ENCODE assay signal across 1 cellular context in the genomic region with DNA sequence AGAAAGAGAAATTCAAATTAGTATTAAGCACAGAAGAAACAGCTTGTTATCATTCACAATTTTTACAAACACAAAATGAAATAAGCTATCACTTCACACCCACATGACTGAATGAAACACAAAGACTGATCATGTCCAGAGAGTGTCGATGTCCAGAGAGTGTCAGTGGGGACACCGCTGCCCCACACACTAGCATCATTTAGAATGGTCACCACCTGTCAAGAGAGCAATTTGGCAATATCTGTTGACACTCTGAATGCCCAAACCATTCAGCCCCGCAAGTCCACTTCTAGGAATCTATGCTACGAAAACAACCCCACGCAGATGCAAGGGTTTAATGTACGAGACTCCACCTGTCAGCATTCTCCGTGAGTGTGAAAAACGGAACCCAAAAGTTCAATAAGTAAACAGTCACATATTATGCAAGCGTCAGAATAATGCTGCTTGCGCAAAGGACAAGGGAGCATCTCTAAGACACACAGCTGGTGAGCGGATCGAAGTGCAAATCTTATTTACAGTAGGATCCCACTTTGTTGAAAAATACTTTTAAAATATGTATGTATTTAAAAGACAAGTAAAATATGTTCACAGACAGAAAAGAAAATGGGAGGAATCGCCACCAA.
TF ChIP-seq lines count a peak whose summit lies in the region.
"Not testable (repeated sequence)": the region's sequence is repeated elsewhere in the genome, so short reads cannot be mapped to it uniquely, and the experiment has no call there.

No MANE protein-coding gene starts in this region.

TF ChIP-seq in HepG2, 621 proteins besides CTCF, POLR2A, EP300 and RAD21 (continued from another document):
- TF ChIP-seq, protein P1, sequence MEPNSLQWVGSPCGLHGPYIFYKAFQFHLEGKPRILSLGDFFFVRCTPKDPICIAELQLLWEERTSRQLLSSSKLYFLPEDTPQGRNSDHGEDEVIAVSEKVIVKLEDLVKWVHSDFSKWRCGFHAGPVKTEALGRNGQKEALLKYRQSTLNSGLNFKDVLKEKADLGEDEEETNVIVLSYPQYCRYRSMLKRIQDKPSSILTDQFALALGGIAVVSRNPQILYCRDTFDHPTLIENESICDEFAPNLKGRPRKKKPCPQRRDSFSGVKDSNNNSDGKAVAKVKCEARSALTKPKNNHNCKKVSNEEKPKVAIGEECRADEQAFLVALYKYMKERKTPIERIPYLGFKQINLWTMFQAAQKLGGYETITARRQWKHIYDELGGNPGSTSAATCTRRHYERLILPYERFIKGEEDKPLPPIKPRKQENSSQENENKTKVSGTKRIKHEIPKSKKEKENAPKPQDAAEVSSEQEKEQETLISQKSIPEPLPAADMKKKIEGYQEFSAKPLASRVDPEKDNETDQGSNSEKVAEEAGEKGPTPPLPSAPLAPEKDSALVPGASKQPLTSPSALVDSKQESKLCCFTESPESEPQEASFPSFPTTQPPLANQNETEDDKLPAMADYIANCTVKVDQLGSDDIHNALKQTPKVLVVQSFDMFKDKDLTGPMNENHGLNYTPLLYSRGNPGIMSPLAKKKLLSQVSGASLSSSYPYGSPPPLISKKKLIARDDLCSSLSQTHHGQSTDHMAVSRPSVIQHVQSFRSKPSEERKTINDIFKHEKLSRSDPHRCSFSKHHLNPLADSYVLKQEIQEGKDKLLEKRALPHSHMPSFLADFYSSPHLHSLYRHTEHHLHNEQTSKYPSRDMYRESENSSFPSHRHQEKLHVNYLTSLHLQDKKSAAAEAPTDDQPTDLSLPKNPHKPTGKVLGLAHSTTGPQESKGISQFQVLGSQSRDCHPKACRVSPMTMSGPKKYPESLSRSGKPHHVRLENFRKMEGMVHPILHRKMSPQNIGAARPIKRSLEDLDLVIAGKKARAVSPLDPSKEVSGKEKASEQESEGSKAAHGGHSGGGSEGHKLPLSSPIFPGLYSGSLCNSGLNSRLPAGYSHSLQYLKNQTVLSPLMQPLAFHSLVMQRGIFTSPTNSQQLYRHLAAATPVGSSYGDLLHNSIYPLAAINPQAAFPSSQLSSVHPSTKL (CRISPR knock-in tag; IDR thresholded peaks at IDR 0.05): peak; percentile 75
- peak; percentile 41; the same call in 1 of the 2 replicates for TF ChIP-seq SOX13 (IDR thresholded peaks at IDR 0.05)
- TF ChIP-seq SOX13 (CRISPR knock-in tag; conservative IDR thresholded peaks at IDR 0.05 in 1 of 2, IDR thresholded peaks at IDR 0.05 in 1 of 2): peak in 1 of 2 experiments; percentile 80; a peak in 2 of 4 replicates
- peak; percentile 35; the same call in 1 of the 2 replicates for TF ChIP-seq HDAC1 (CRISPR knock-in tag; IDR thresholded peaks at IDR 0.05)
- not testable (repeated sequence) for TF ChIP-seq FOXP1 (IDR thresholded peaks at IDR 0.05); HNF4G (CRISPR knock-in tag; IDR thresholded peaks at IDR 0.05; ENCODE audit: borderline replicate concordance, low read depth); FOXA1 (IDR thresholded peaks at IDR 0.05); CREM (CRISPR knock-in tag; IDR thresholded peaks at IDR 0.05); LCORL (IDR thresholded peaks at IDR 0.05); SOX6 (IDR thresholded peaks at IDR 0.05)
- peak; percentile 83; the same call in 1 of the 2 replicates for TF ChIP-seq FOXP1 (CRISPR knock-in tag; IDR thresholded peaks at IDR 0.05)
- TF ChIP-seq FOSL2 (CRISPR knock-in tag; IDR thresholded peaks at IDR 0.05): peak; percentile 37; the same call in 1 of the 2 replicates
- peak; percentile 36; the same call in 1 of the 2 replicates for TF ChIP-seq HNF4G (IDR thresholded peaks at IDR 0.05; ENCODE audit: borderline replicate concordance, low read depth, low read length)
- 0 out of 2 replicates have a peak, but pooled peaks have one; percentile 32 for TF ChIP-seq HMG20A (CRISPR knock-in tag; IDR thresholded peaks at IDR 0.05; ENCODE audit: borderline replicate concordance)
- TF ChIP-seq, protein P2, sequence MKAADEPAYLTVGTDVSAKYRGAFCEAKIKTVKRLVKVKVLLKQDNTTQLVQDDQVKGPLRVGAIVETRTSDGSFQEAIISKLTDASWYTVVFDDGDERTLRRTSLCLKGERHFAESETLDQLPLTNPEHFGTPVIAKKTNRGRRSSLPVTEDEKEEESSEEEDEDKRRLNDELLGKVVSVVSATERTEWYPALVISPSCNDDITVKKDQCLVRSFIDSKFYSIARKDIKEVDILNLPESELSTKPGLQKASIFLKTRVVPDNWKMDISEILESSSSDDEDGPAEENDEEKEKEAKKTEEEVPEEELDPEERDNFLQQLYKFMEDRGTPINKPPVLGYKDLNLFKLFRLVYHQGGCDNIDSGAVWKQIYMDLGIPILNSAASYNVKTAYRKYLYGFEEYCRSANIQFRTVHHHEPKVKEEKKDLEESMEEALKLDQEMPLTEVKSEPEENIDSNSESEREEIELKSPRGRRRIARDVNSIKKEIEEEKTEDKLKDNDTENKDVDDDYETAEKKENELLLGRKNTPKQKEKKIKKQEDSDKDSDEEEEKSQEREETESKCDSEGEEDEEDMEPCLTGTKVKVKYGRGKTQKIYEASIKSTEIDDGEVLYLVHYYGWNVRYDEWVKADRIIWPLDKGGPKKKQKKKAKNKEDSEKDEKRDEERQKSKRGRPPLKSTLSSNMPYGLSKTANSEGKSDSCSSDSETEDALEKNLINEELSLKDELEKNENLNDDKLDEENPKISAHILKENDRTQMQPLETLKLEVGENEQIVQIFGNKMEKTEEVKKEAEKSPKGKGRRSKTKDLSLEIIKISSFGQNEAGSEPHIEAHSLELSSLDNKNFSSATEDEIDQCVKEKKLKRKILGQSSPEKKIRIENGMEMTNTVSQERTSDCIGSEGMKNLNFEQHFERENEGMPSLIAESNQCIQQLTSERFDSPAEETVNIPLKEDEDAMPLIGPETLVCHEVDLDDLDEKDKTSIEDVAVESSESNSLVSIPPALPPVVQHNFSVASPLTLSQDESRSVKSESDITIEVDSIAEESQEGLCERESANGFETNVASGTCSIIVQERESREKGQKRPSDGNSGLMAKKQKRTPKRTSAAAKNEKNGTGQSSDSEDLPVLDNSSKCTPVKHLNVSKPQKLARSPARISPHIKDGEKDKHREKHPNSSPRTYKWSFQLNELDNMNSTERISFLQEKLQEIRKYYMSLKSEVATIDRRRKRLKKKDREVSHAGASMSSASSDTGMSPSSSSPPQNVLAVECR (CRISPR knock-in tag; IDR thresholded peaks at IDR 0.05; ENCODE audit: borderline replicate concordance): peak; percentile 16; the same call in 1 of the 2 replicates
- TF ChIP-seq FOXO1 (CRISPR knock-in tag; IDR thresholded peaks at IDR 0.05): peak; percentile 48; the same call in 1 of the 2 replicates
- TF ChIP-seq TEAD3 (CRISPR knock-in tag; optimal IDR thresholded peaks at IDR 0.05; ENCODE audit: borderline replicate concordance): peak; percentile 26
- TF ChIP-seq SAP130 (CRISPR knock-in tag; IDR thresholded peaks at IDR 0.05; ENCODE audit: low read depth): peak; percentile 49; the same call in 1 of the 2 replicates
- TF ChIP-seq ZNF644 (CRISPR knock-in tag; IDR thresholded peaks at IDR 0.05; ENCODE audit: low read depth): 0 out of 2 replicates have a peak, but pooled peaks have one; percentile 21
- TF ChIP-seq BCL6 (CRISPR knock-in tag; IDR thresholded peaks at IDR 0.05): peak; percentile 91
- peak; percentile 77 for TF ChIP-seq GATAD2A (CRISPR knock-in tag; IDR thresholded peaks at IDR 0.05)
- peak; percentile 86 for TF ChIP-seq CEBPG (CRISPR knock-in tag; IDR thresholded peaks at IDR 0.05)
- TF ChIP-seq, protein P3, sequence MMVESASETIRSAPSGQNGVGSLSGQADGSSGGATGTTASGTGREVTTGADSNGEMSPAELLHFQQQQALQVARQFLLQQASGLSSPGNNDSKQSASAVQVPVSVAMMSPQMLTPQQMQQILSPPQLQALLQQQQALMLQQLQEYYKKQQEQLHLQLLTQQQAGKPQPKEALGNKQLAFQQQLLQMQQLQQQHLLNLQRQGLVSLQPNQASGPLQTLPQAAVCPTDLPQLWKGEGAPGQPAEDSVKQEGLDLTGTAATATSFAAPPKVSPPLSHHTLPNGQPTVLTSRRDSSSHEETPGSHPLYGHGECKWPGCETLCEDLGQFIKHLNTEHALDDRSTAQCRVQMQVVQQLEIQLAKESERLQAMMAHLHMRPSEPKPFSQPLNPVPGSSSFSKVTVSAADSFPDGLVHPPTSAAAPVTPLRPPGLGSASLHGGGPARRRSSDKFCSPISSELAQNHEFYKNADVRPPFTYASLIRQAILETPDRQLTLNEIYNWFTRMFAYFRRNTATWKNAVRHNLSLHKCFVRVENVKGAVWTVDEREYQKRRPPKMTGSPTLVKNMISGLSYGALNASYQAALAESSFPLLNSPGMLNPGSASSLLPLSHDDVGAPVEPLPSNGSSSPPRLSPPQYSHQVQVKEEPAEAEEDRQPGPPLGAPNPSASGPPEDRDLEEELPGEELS (CRISPR knock-in tag; IDR thresholded peaks at IDR 0.05): peak; percentile 81
- peak; percentile 78 for TF ChIP-seq FOXA3 (CRISPR knock-in tag; IDR thresholded peaks at IDR 0.05)
- TF ChIP-seq SOX5 (CRISPR knock-in tag; IDR thresholded peaks at IDR 0.05; ENCODE audit: borderline replicate concordance): peak; percentile 68
- TF ChIP-seq FOXA1 (CRISPR knock-in tag; IDR thresholded peaks at IDR 0.05): peak; percentile 55
- TF ChIP-seq, protein P4, sequence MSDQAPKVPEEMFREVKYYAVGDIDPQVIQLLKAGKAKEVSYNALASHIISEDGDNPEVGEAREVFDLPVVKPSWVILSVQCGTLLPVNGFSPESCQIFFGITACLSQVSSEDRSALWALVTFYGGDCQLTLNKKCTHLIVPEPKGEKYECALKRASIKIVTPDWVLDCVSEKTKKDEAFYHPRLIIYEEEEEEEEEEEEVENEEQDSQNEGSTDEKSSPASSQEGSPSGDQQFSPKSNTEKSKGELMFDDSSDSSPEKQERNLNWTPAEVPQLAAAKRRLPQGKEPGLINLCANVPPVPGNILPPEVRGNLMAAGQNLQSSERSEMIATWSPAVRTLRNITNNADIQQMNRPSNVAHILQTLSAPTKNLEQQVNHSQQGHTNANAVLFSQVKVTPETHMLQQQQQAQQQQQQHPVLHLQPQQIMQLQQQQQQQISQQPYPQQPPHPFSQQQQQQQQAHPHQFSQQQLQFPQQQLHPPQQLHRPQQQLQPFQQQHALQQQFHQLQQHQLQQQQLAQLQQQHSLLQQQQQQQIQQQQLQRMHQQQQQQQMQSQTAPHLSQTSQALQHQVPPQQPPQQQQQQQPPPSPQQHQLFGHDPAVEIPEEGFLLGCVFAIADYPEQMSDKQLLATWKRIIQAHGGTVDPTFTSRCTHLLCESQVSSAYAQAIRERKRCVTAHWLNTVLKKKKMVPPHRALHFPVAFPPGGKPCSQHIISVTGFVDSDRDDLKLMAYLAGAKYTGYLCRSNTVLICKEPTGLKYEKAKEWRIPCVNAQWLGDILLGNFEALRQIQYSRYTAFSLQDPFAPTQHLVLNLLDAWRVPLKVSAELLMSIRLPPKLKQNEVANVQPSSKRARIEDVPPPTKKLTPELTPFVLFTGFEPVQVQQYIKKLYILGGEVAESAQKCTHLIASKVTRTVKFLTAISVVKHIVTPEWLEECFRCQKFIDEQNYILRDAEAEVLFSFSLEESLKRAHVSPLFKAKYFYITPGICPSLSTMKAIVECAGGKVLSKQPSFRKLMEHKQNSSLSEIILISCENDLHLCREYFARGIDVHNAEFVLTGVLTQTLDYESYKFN (CRISPR knock-in tag; conservative IDR thresholded peaks at IDR 0.05): peak; percentile 39
- peak; percentile 53; the same call in 1 of the 2 replicates for TF ChIP-seq HDAC2 (CRISPR knock-in tag; IDR thresholded peaks at IDR 0.05)
- peak; percentile 56; the same call in 1 of the 2 replicates for TF ChIP-seq CEBPB (IDR thresholded peaks at IDR 0.05; ENCODE audit: borderline replicate concordance, low read depth, low read length)
- 0 out of 2 replicates have a peak, but pooled peaks have one; percentile 28 for TF ChIP-seq KDM1A (CRISPR knock-in tag; IDR thresholded peaks at IDR 0.05)
- TF ChIP-seq, protein P5, sequence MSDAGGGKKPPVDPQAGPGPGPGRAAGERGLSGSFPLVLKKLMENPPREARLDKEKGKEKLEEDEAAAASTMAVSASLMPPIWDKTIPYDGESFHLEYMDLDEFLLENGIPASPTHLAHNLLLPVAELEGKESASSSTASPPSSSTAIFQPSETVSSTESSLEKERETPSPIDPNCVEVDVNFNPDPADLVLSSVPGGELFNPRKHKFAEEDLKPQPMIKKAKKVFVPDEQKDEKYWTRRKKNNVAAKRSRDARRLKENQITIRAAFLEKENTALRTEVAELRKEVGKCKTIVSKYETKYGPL (CRISPR knock-in tag; IDR thresholded peaks at IDR 0.05): peak; percentile 68; the same call in 1 of the 2 replicates
- TF ChIP-seq TCF7 (IDR thresholded peaks at IDR 0.05; ENCODE audit: low read depth): 0 out of 2 replicates have a peak, but pooled peaks have one; percentile 42
- peak; percentile 74 for TF ChIP-seq HNF4A (CRISPR knock-in tag; IDR thresholded peaks at IDR 0.05)
- TF ChIP-seq RARA (CRISPR knock-in tag; IDR thresholded peaks at IDR 0.05): peak; percentile 71
- TF ChIP-seq CREM (IDR thresholded peaks at IDR 0.05): 0 out of 2 replicates have a peak, but pooled peaks have one; percentile 22
- TF ChIP-seq ETV5 (CRISPR knock-in tag; IDR thresholded peaks at IDR 0.05; ENCODE audit: borderline replicate concordance): peak; percentile 29; the same call in 1 of the 2 replicates
- 0 out of 2 replicates have a peak, but pooled peaks have one; percentile 39 for TF ChIP-seq LCORL (CRISPR knock-in tag; IDR thresholded peaks at IDR 0.05)
- TF ChIP-seq SALL1 (CRISPR knock-in tag; IDR thresholded peaks at IDR 0.05): peak; percentile 44; the same call in 1 of the 2 replicates
- peak; percentile 74 for TF ChIP-seq SOX6 (CRISPR knock-in tag; IDR thresholded peaks at IDR 0.05)
- peak; percentile 22; the same call in 1 of the 2 replicates for TF ChIP-seq MIXL1 (CRISPR knock-in tag; IDR thresholded peaks at IDR 0.05)
- TF ChIP-seq ATF1 (CRISPR knock-in tag; IDR thresholded peaks at IDR 0.05): 0 out of 2 replicates have a peak, but pooled peaks have one; percentile 21
- peak; percentile 54 for TF ChIP-seq TBX2 (CRISPR knock-in tag; IDR thresholded peaks at IDR 0.05; ENCODE audit: borderline replicate concordance)
TF ChIP-seq in HepG2: peak in this region for 37; not testable (repeated sequence) for 584.
